8 cellular contexts compared by ENCODE assay signal in genomic region chr13:45055902-45056648, GRCh38.
DNase-seq lines count a peak whose midpoint lies in the region; ATAC-seq, FAIRE-seq and TF ChIP-seq lines count a peak whose summit lies in the region.

No MANE protein-coding gene starts in this region.

- H3K4me3 Mint-ChIP-seq in nephron, result peak overlapping the region in 1 of 3 experiments; percentile 2
- no peak overlapping the region for H3K4me3 Mint-ChIP-seq in endothelial cell (ENCODE audit: unreplicated experiment)

- H3K9me3 Mint-ChIP-seq in nephron (no peaks in the 10 kb centered on the region), endothelial cell (ENCODE audit: unreplicated experiment) (no peaks in the 10 kb centered on the region)

- no peak overlapping the region for H3K4me3 ChIP-seq in bronchial epithelial cell (ENCODE audit: low read depth, low read length)

- TF ChIP-seq CTCF in bronchial epithelial cell (IDR thresholded peaks at IDR 0.05; ENCODE audit: insufficient read depth, low read length, severe bottlenecking) (no peak), nephron (IDR thresholded peaks at IDR 0.05; ENCODE audit: unreplicated experiment in 3 of 3) (no peak), endothelial cell (IDR thresholded peaks at IDR 0.05; ENCODE audit: unreplicated experiment) (no peak)

- H3K36me3 Mint-ChIP-seq in nephron (ENCODE audit: low read depth), result no peaks in the 10 kb centered on the region
- peaks cover 3% of the 10 kb centered on the region for H3K36me3 Mint-ChIP-seq in endothelial cell (ENCODE audit: low read depth, unreplicated experiment)

- no peaks in the 10 kb centered on the region for H3K36me3 ChIP-seq in bronchial epithelial cell (ENCODE audit: control insufficient read depth, insufficient read depth, low read length)

- H3K4me1 Mint-ChIP-seq in nephron (peaks cover 13% of the 10 kb centered on the region), endothelial cell (ENCODE audit: unreplicated experiment) (peaks cover 3% of the 10 kb centered on the region)

- ATAC-seq in GM21786 (IDR thresholded peaks at IDR 0.05; ENCODE audit: unreplicated experiment) (no peak), HG03139 (IDR thresholded peaks at IDR 0.05; ENCODE audit: unreplicated experiment) (no peak)

- FAIRE-seq in bronchial epithelial cell (lab: Jason Lieb, UNC), result peak; percentile 93

- H3K27ac Mint-ChIP-seq in nephron (peak overlapping the region in 2 of 3 experiments; percentile 33 to 68), endothelial cell (ENCODE audit: unreplicated experiment) (no peak overlapping the region)

- peak; percentile 63 for DNase-seq in EH (ENCODE audit: low read depth)
- peak; percentile 22 for DNase-seq in KBM-7
- peak; percentile 83 for DNase-seq in bronchial epithelial cell (ENCODE audit: low read depth)
- DNase-seq in endothelial cell (ENCODE audit: low spot score), result no peak
- no peak for DNase-seq in GDM1 (lab: John Stamatoyannopoulos, UW)

- in situ Hi-C loops in KBM-7 (cut with MboI; ENCODE audit: low pct_unique_long_range_greater_than_20kb, low sequenced_read_pairs), result no loop called here

- no peaks in the 10 kb centered on the region for H3K27me3 ChIP-seq in bronchial epithelial cell (ENCODE audit: control insufficient read depth, insufficient read depth, low read length)

- peaks cover 9% of the 10 kb centered on the region for H3K27me3 Mint-ChIP-seq in nephron (ENCODE audit: low read depth)
- H3K27me3 Mint-ChIP-seq in endothelial cell (ENCODE audit: unreplicated experiment), result peaks cover 2% of the 10 kb centered on the region

Comparison
In these comparisons a context has a peak if more than half of its experiments do, and no peak if none do; other contexts are left out.
1. DNase-seq: peak in EH (single experiment), KBM-7 (single experiment) and bronchial epithelial cell (single experiment); none in endothelial cell (single experiment) and GDM1 (single experiment).